17 cellular contexts compared by ENCODE assay signal in the genomic region with DNA sequence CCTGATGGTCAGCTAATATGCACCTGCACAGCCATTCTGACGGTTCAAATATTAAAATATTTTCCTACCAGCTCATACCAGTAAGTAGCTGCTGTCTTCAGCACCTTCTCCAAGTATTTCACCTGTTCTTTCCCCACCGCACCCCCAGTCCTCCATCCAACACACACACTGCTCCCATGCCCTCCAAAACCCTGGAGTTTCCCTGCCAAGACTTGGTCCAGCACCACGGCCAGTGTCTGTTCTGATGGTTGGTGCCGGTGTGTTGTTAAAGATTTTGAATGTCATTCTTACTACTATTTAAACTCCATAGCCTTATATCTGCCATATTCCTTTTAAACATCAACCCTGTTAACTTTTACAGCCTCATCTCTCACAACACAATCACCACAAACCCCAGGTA.
"Had no signal": no experiment of that assay in that cellular context is flagged by ENCODE, and none has a peak within 500 bp of the region (broad histone marks: within the 10 kb centered on the region; RNA-seq: fewer than 3 reads in every experiment).

No MANE protein-coding gene starts in this region.

- H3K27ac Mint-ChIP-seq: activated B cell treated with CpG ODN at 0.5 μM for 24 hours; activated CD4-positive, alpha-beta T cell treated with anti-CD3 and anti-CD28 coated beads, Interleukin-2, amount 10 ng/mL, durations not matched to agents 24 days and 14 days; activated CD8-positive, alpha-beta memory T cell treated with anti-CD3 and anti-CD28 coated beads, Interleukin-2, amount 10 ng/mL, durations not matched to agents 7 days and 5 days; activated naive CD8-positive, alpha-beta T cell; activated T-cell treated with anti-CD3 and anti-CD28 coated beads, Interleukin-2, amount 50 U/mL, for 24 hours; activated T-helper 1 cell treated with anti-CD3 and anti-CD28 coated beads, Interleukin-12 subunit alpha, Interleukin-12 subunit beta, Interleukin-2, Interleukin-4 antibody, amounts not matched to agents 30 ng/mL and 10 ng/mL and 1 ng/mL, durations not matched to agents 14 hours and 24 hours and 36 hours; T-helper 17 cell had no signal

- H3K9me3 ChIP-seq: SJSA1 had no signal

- H3K36me3 ChIP-seq: SJSA1 had no signal

- H3K27ac ChIP-seq: SJSA1 had no signal

- FAIRE-seq: RCC 7860 had no signal

- DNase-seq: activated B cell treated with CpG ODN at 0.5 μM for 24 hours; activated CD4-positive, alpha-beta T cell treated with anti-CD3 and anti-CD28 coated beads for 1 hour; activated CD4-positive, alpha-beta T cell treated with anti-CD3 and anti-CD28 coated beads, Interleukin-2, amount 10 ng/mL, durations not matched to agents 24 days and 14 days; activated CD4-positive, alpha-beta T cell treated with anti-CD3 and anti-CD28 coated beads, Interleukin-2, amount 50 U/mL, for 48 hours; activated CD8-positive, alpha-beta memory T cell treated with anti-CD3 and anti-CD28 coated beads, Interleukin-2, amount 10 ng/mL, durations not matched to agents 7 days and 5 days; activated effector memory CD4-positive, alpha-beta T cell treated with Interleukin-2 at 50 U/mL for 16 hours; activated naive CD4-positive, alpha-beta T cell; activated T-cell treated with anti-CD3 and anti-CD28 coated beads, Interleukin-2, amount 50 U/mL, for 24 hours; cerebellar nuclear complex; MM.1S; NCI-H446; T-helper 17 cell; T-helper 9 cell had no signal

- H3K36me3 Mint-ChIP-seq: activated CD8-positive, alpha-beta memory T cell treated with anti-CD3 and anti-CD28 coated beads, Interleukin-2, amount 10 ng/mL, durations not matched to agents 7 days and 5 days; activated naive CD8-positive, alpha-beta T cell had no signal

- H3K9me3 Mint-ChIP-seq: activated B cell treated with CpG ODN at 0.5 μM for 24 hours; activated CD4-positive, alpha-beta T cell treated with anti-CD3 and anti-CD28 coated beads, Interleukin-2, amount 10 ng/mL, durations not matched to agents 24 days and 14 days; activated T-cell treated with anti-CD3 and anti-CD28 coated beads, Interleukin-2, amount 50 U/mL, for 24 hours; activated T-helper 1 cell treated with anti-CD3 and anti-CD28 coated beads, Interleukin-12 subunit alpha, Interleukin-12 subunit beta, Interleukin-2, Interleukin-4 antibody, amounts not matched to agents 30 ng/mL and 10 ng/mL and 1 ng/mL, durations not matched to agents 14 hours and 24 hours and 36 hours had no signal

- ATAC-seq: activated CD8-positive, alpha-beta memory T cell treated with anti-CD3 and anti-CD28 coated beads, Interleukin-2, amount 10 ng/mL, durations not matched to agents 7 days and 5 days; T-helper 17 cell had no signal

- H3K27me3 ChIP-seq: SJSA1 had no signal

- H3K4me3 Mint-ChIP-seq: activated B cell treated with CpG ODN at 0.5 μM for 24 hours; activated CD4-positive, alpha-beta T cell treated with anti-CD3 and anti-CD28 coated beads, Interleukin-2, amount 10 ng/mL, durations not matched to agents 24 days and 14 days; activated CD8-positive, alpha-beta memory T cell treated with anti-CD3 and anti-CD28 coated beads, Interleukin-2, amount 10 ng/mL, durations not matched to agents 7 days and 5 days; activated naive CD8-positive, alpha-beta T cell; activated T-cell treated with anti-CD3 and anti-CD28 coated beads, Interleukin-2, amount 50 U/mL, for 24 hours; activated T-helper 1 cell treated with anti-CD3 and anti-CD28 coated beads, Interleukin-12 subunit alpha, Interleukin-12 subunit beta, Interleukin-2, Interleukin-4 antibody, amounts not matched to agents 30 ng/mL and 10 ng/mL and 1 ng/mL, durations not matched to agents 14 hours and 24 hours and 36 hours; T-helper 17 cell had no signal

- H3K4me3 ChIP-seq: SJSA1 had no signal

- H3K4me1 ChIP-seq: SJSA1 had no signal

- H3K4me1 Mint-ChIP-seq: activated B cell treated with CpG ODN at 0.5 μM for 24 hours; activated CD4-positive, alpha-beta T cell treated with anti-CD3 and anti-CD28 coated beads, Interleukin-2, amount 10 ng/mL, durations not matched to agents 24 days and 14 days had no signal
